Comparison of ENCODE assay signal across 10 cellular contexts in the genomic region with DNA sequence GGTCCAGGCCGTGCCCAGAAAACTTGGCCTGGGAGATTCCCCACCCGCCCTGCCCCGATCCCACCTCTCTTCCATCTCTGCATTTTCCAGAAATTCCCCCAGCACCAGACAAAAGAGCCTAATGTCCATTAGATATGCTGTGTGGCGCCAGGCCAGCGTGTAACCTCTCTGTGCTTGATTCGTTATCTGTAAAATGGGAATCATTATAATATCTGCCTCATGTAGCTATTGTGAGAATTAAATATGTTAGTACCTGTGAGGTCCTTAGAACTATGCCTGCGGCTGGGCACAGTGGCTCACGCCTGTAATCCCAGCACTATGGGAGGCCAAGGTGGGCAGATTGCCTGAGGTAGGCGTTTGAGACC. TPM values are rescaled to one million over a fixed set of nuclear protein-coding genes. Genes with fewer than 3 reads are reported as not detected.
DNase-seq lines count a peak whose midpoint lies in the region; ATAC-seq and TF ChIP-seq lines count a peak whose summit lies in the region.
"Had no signal": no experiment of that assay in that cellular context is flagged by ENCODE, and none has a peak within 500 bp of the region (broad histone marks: within the 10 kb centered on the region; RNA-seq: fewer than 3 reads in every experiment).

No MANE protein-coding gene starts in this region.

- CTCF ChIA-PET in naive thymus-derived CD4-positive, alpha-beta T cell (lab: Charles Lee) = interaction anchor here (0.6 to 4.5 kb wide), 25 partner anchors 9 to 215 kb away, joined by 3 to 59 read pairs (median 6); no protein-coding TSS in a partner anchor

- H4K20me1 ChIP-seq in DND-41 (ENCODE audit: insufficient read depth, low read length) = no peaks in the 10 kb centered on the region
- no peaks in the 10 kb centered on the region for H4K20me1 ChIP-seq in GM23248 (ENCODE audit: insufficient read depth)

- DNase-seq in DND-41 = no peak
- no peak for DNase-seq in activated T-helper 1 cell treated with anti-CD3 and anti-CD28 coated beads, Interleukin-12 subunit alpha, Interleukin-12 subunit beta, Interleukin-2, Interleukin-4 antibody, amounts not matched to agents 30 ng/mL and 10 ng/mL and 1 ng/mL, durations not matched to agents 14 hours and 24 hours and 36 hours (ENCODE audit: low spot score)
- peak in 1 of 9 donors; percentile 27 for DNase-seq in naive thymus-derived CD4-positive, alpha-beta T cell
- no peak for DNase-seq in mucosa of gallbladder (ENCODE audit: low spot score)
- no peak for DNase-seq in GM19240 (ENCODE audit: insufficient read length, low spot score)
- DNase-seq in GM23248 = no peak
- DNase-seq in SKM-1 treated with dmso at 0.1 percent for 144 hours (lab: John Stamatoyannopoulos, UW; ENCODE audit: unreplicated experiment) = no peak

- H2AFZ ChIP-seq in DND-41 (ENCODE audit: low read depth, low read length) (peak overlapping the region; percentile 2; the same call in 1 of the 2 replicates), GM23248 (no peak overlapping the region)

- no peaks in the 10 kb centered on the region for H3K9me3 ChIP-seq in DND-41 (ENCODE audit: insufficient read depth, low read length, severe bottlenecking)
- no peaks in the 10 kb centered on the region for H3K9me3 ChIP-seq in naive thymus-derived CD4-positive, alpha-beta T cell (ENCODE audit: control insufficient read depth in 2 of 3, low read length in 3 of 3)
- H3K9me3 ChIP-seq in GM23248 (ENCODE audit: low read depth) = no peaks in the 10 kb centered on the region
- H3K9me3 ChIP-seq: SK-N-SH had no signal

- no peaks in the 10 kb centered on the region for H3K79me2 ChIP-seq in DND-41 (ENCODE audit: insufficient read depth, low read length)
- no peaks in the 10 kb centered on the region for H3K79me2 ChIP-seq in GM23248 (ENCODE audit: insufficient read depth)

- H3K9me2 ChIP-seq in GM23248 (ENCODE audit: insufficient read depth) = no peaks in the 10 kb centered on the region
- H3K9me2 ChIP-seq: SK-N-SH had no signal

- H3K4me3 Mint-ChIP-seq in activated T-helper 1 cell treated with anti-CD3 and anti-CD28 coated beads, Interleukin-12 subunit alpha, Interleukin-12 subunit beta, Interleukin-2, Interleukin-4 antibody, amounts not matched to agents 30 ng/mL and 10 ng/mL and 1 ng/mL, durations not matched to agents 14 hours and 24 hours and 36 hours = peak overlapping the region; percentile 56
- peak overlapping the region; percentile 54 to 86 (median 72) for H3K4me3 Mint-ChIP-seq in naive thymus-derived CD4-positive, alpha-beta T cell

- POLR2A ChIA-PET in naive thymus-derived CD4-positive, alpha-beta T cell (lab: Charles Lee) = interaction anchor here (0.7 to 11.1 kb wide), 24 partner anchors 10 to 213 kb away, joined by 3 to 196 read pairs (median 6); partner anchors contain the start of genes IL21R and KDM8

- H3K4me3 ChIP-seq in DND-41 (ENCODE audit: low read depth in 1 of 2, low read length in 2 of 2) = peak overlapping the region in 1 of 2 experiments; percentile 40; a peak in 1 of 4 replicates
- no peak overlapping the region for H3K4me3 ChIP-seq in naive thymus-derived CD4-positive, alpha-beta T cell (ENCODE audit: low read length)
- no peak overlapping the region for H3K4me3 ChIP-seq in GM23248

- intact Hi-C loops in activated T-helper 1 cell treated with anti-CD3 and anti-CD28 coated beads, Interleukin-12 subunit alpha, Interleukin-12 subunit beta, Interleukin-2, Interleukin-4 antibody, amounts not matched to agents 30 ng/mL and 10 ng/mL and 1 ng/mL, durations not matched to agents 14 hours and 24 hours and 36 hours (cut with micrococcal nuclease) = loop anchor here (1.0 to 5.0 kb wide), 4 partner anchors 58 to 256 kb away; no protein-coding TSS in a partner anchor
- intact Hi-C loops in naive thymus-derived CD4-positive, alpha-beta T cell (cut with micrococcal nuclease) = loop anchor here (1.0 to 2.0 kb wide), 4 partner anchors 88 to 213 kb away; no protein-coding TSS in a partner anchor

- H3K9ac ChIP-seq in DND-41 (ENCODE audit: low read depth, low read length) (peak overlapping the region; percentile 64), GM23248 (no peak overlapping the region)
- H3K9ac ChIP-seq: SK-N-SH had no signal

- H3K27me3 ChIP-seq in DND-41 (ENCODE audit: insufficient read depth, low read length, poor library complexity) = no peaks in the 10 kb centered on the region
- no peaks in the 10 kb centered on the region for H3K27me3 ChIP-seq in naive thymus-derived CD4-positive, alpha-beta T cell (ENCODE audit: control insufficient read depth in 2 of 2, insufficient read depth in 2 of 2, low read length in 2 of 2)
- no peaks in the 10 kb centered on the region for H3K27me3 ChIP-seq in GM23248 (replicated peaks; ENCODE audit: insufficient read depth)
- H3K27me3 ChIP-seq: heart left ventricle had no signal

- H3K27ac Mint-ChIP-seq in activated T-helper 1 cell treated with anti-CD3 and anti-CD28 coated beads, Interleukin-12 subunit alpha, Interleukin-12 subunit beta, Interleukin-2, Interleukin-4 antibody, amounts not matched to agents 30 ng/mL and 10 ng/mL and 1 ng/mL, durations not matched to agents 14 hours and 24 hours and 36 hours = peak overlapping the region; percentile 96
- H3K27ac Mint-ChIP-seq in naive thymus-derived CD4-positive, alpha-beta T cell = peak overlapping the region in 7 of 9 donors; percentile 93 to 100 (median 99)

- H3K27me3 Mint-ChIP-seq in activated T-helper 1 cell treated with anti-CD3 and anti-CD28 coated beads, Interleukin-12 subunit alpha, Interleukin-12 subunit beta, Interleukin-2, Interleukin-4 antibody, amounts not matched to agents 30 ng/mL and 10 ng/mL and 1 ng/mL, durations not matched to agents 14 hours and 24 hours and 36 hours (ENCODE audit: insufficient read depth) = no peaks in the 10 kb centered on the region
- no peaks in the 10 kb centered on the region for H3K27me3 Mint-ChIP-seq in naive thymus-derived CD4-positive, alpha-beta T cell

- peaks cover 37% of the 10 kb centered on the region for H3F3A ChIP-seq in GM23248 (ENCODE audit: insufficient read depth)

- TF ChIP-seq CTCF in C4-2B (conservative IDR thresholded peaks at IDR 0.05) (peak; percentile 69), DND-41 (IDR thresholded peaks at IDR 0.05; ENCODE audit: borderline replicate concordance, extremely low read depth, low read length, poor library complexity, severe bottlenecking) (no peak)

- H3K27ac ChIP-seq in C4-2B = no peak overlapping the region
- peak overlapping the region; percentile 95 for H3K27ac ChIP-seq in DND-41 (ENCODE audit: low read length)
- H3K27ac ChIP-seq in naive thymus-derived CD4-positive, alpha-beta T cell (ENCODE audit: low read depth, low read length) = peak overlapping the region; percentile 99
- no peak overlapping the region for H3K27ac ChIP-seq in GM23248

- in situ Hi-C loops in GM23248 (cut with MboI) = loop anchor here (25.0 kb wide), 1 partner anchor 1531 kb away; no protein-coding TSS in a partner anchor

- 40 to 73% methylated on average over 6 to 9 of the region's 9 CpGs for WGBS in GM23248 (ENCODE audit: low coverage in 1 of 2, low lambda C conversion rate in 2 of 2, missing lambda C conversion rate in 2 of 2), 2 experiments

- peaks cover 8% of the 10 kb centered on the region for H3K36me3 ChIP-seq in DND-41 (ENCODE audit: insufficient read depth, low read length)
- peaks cover 0 to 11% (median 0%) of the 10 kb centered on the region in 3 experiments for H3K36me3 ChIP-seq in naive thymus-derived CD4-positive, alpha-beta T cell (ENCODE audit: control insufficient read depth in 2 of 3, insufficient read depth in 3 of 3, low read length in 3 of 3)
- no peaks in the 10 kb centered on the region for H3K36me3 ChIP-seq in GM23248 (ENCODE audit: low read depth)

- peaks cover 38% of the 10 kb centered on the region for H3K36me3 Mint-ChIP-seq in activated T-helper 1 cell treated with anti-CD3 and anti-CD28 coated beads, Interleukin-12 subunit alpha, Interleukin-12 subunit beta, Interleukin-2, Interleukin-4 antibody, amounts not matched to agents 30 ng/mL and 10 ng/mL and 1 ng/mL, durations not matched to agents 14 hours and 24 hours and 36 hours (ENCODE audit: low read depth)
- H3K36me3 Mint-ChIP-seq in naive thymus-derived CD4-positive, alpha-beta T cell = peaks cover 0 to 40% (median 3%) of the 10 kb centered on the region in 5 donors

- peaks cover 67% of the 10 kb centered on the region for H3K4me1 Mint-ChIP-seq in activated T-helper 1 cell treated with anti-CD3 and anti-CD28 coated beads, Interleukin-12 subunit alpha, Interleukin-12 subunit beta, Interleukin-2, Interleukin-4 antibody, amounts not matched to agents 30 ng/mL and 10 ng/mL and 1 ng/mL, durations not matched to agents 14 hours and 24 hours and 36 hours (ENCODE audit: low read depth)
- H3K4me1 Mint-ChIP-seq in naive thymus-derived CD4-positive, alpha-beta T cell = peaks cover 15 to 80% (median 73%) of the 10 kb centered on the region in 7 donors

- H3K4me2 ChIP-seq in DND-41 (ENCODE audit: insufficient read depth, low read length) (peak overlapping the region; percentile 60), GM23248 (ENCODE audit: unreplicated experiment) (no peak overlapping the region)
- H3K4me2 ChIP-seq: SK-N-SH had no signal

- ATAC-seq in DND-41 (ENCODE audit: insufficient read depth, low read depth) = no peak
- ATAC-seq in naive thymus-derived CD4-positive, alpha-beta T cell = no peak

- H3K4me1 ChIP-seq in DND-41 (ENCODE audit: insufficient read depth, low read length) = peaks cover 56% of the 10 kb centered on the region
- H3K4me1 ChIP-seq in naive thymus-derived CD4-positive, alpha-beta T cell (ENCODE audit: control insufficient read depth in 2 of 2, insufficient read depth in 2 of 2, low read length in 2 of 2) = peaks cover 32 to 68% of the 10 kb centered on the region in 2 donors
- H3K4me1 ChIP-seq in GM23248 (ENCODE audit: insufficient read depth) = peaks cover 29% of the 10 kb centered on the region

- peaks cover 14% of the 10 kb centered on the region for H3K9me3 Mint-ChIP-seq in activated T-helper 1 cell treated with anti-CD3 and anti-CD28 coated beads, Interleukin-12 subunit alpha, Interleukin-12 subunit beta, Interleukin-2, Interleukin-4 antibody, amounts not matched to agents 30 ng/mL and 10 ng/mL and 1 ng/mL, durations not matched to agents 14 hours and 24 hours and 36 hours
- H3K9me3 Mint-ChIP-seq in naive thymus-derived CD4-positive, alpha-beta T cell = peaks cover 0 to 13% (median 4%) of the 10 kb centered on the region in 11 donors

RNA-seq across cellular contexts. Expression of gene IL21R, which starts 33.6 kb away (rescaled TPM):
- 101 and 104 TPM in 2 replicates for total RNA-seq in activated T-helper 1 cell treated with anti-CD3 and anti-CD28 coated beads, Interleukin-12 subunit alpha, Interleukin-12 subunit beta, Interleukin-2, Interleukin-4 antibody, amounts not matched to agents 30 ng/mL and 10 ng/mL and 1 ng/mL, durations not matched to agents 14 hours and 24 hours and 36 hours
- 10 to 100 TPM; 24.6 to 40.9 (median 31.4) TPM for total RNA-seq in naive thymus-derived CD4-positive, alpha-beta T cell
- 10 to 100 TPM; 37.1 to 52.1 TPM for polyA plus RNA-seq in naive thymus-derived CD4-positive, alpha-beta T cell
- total RNA-seq in mucosa of gallbladder = 1.2 TPM
- 0.76 and 1.5 TPM in 2 replicates for total RNA-seq in GM23248 (2014; rRNA removed; shearing (Covaris generic))
- polyA plus RNA-seq in GM23248 (2016; fragmentation: Nextera tagmentation; extraction: Ambion mirVana) = 0.90 and 1.2 TPM in 2 replicates

RNA-seq across cellular contexts. Expression of gene IL4R, which starts 54.6 kb away (rescaled TPM):
- 288 and 320 TPM in 2 replicates for total RNA-seq in activated T-helper 1 cell treated with anti-CD3 and anti-CD28 coated beads, Interleukin-12 subunit alpha, Interleukin-12 subunit beta, Interleukin-2, Interleukin-4 antibody, amounts not matched to agents 30 ng/mL and 10 ng/mL and 1 ng/mL, durations not matched to agents 14 hours and 24 hours and 36 hours
- 100 to 1,000 TPM; 158 to 498 (median 198) TPM for total RNA-seq in naive thymus-derived CD4-positive, alpha-beta T cell
- 100 to 1,000 TPM in 1 of 2 donors, 10 to 100 TPM in 1; 99.8 to 128 TPM for polyA plus RNA-seq in naive thymus-derived CD4-positive, alpha-beta T cell
- 74.2 TPM for total RNA-seq in mucosa of gallbladder
- 17.7 and 18.5 TPM in 2 replicates for total RNA-seq in GM23248 (2014; rRNA removed; shearing (Covaris generic))
- polyA plus RNA-seq in GM23248 (2016; fragmentation: Nextera tagmentation; extraction: Ambion mirVana) = 11.3 and 11.7 TPM in 2 replicates

Comparison
In these comparisons a context has a peak if more than half of its experiments do, and no peak if none do; other contexts are left out.
1. H3K27ac ChIP-seq: peak in DND-41 (single experiment) and naive thymus-derived CD4-positive, alpha-beta T cell (single experiment); none in C4-2B (single experiment) and GM23248 (single experiment).
2. RNA of gene IL21R, which starts 33.6 kb away (total RNA-seq): 101 to 104 TPM in activated T-helper 1 cell treated with anti-CD3 and anti-CD28 coated beads, Interleukin-12 subunit alpha, Interleukin-12 subunit beta, Interleukin-2, Interleukin-4 antibody, amounts not matched to agents 30 ng/mL and 10 ng/mL and 1 ng/mL, durations not matched to agents 14 hours and 24 hours and 36 hours and 24.6 to 40.9 TPM in naive thymus-derived CD4-positive, alpha-beta T cell; 0.76 to 1.5 TPM in GM23248 and 1.2 TPM in mucosa of gallbladder (single experiment); every median in the first group is over 10 times any median in the second.